ENCODE assay signal across 1 cellular context in genomic region chr19:5352229-5352763, GRCh38.
TF ChIP-seq lines count a peak whose summit lies in the region.

No MANE protein-coding gene starts in this region.

TF ChIP-seq in HEK293T, 16 proteins besides CTCF, POLR2A, EP300 and RAD21 (continued from another document):
- TF ChIP-seq PKNOX1 (IDR thresholded peaks at IDR 0.05) = peak; percentile 33; the same call in 1 of the 2 replicates
